1 cellular context compared by ENCODE assay signal in the genomic region with DNA sequence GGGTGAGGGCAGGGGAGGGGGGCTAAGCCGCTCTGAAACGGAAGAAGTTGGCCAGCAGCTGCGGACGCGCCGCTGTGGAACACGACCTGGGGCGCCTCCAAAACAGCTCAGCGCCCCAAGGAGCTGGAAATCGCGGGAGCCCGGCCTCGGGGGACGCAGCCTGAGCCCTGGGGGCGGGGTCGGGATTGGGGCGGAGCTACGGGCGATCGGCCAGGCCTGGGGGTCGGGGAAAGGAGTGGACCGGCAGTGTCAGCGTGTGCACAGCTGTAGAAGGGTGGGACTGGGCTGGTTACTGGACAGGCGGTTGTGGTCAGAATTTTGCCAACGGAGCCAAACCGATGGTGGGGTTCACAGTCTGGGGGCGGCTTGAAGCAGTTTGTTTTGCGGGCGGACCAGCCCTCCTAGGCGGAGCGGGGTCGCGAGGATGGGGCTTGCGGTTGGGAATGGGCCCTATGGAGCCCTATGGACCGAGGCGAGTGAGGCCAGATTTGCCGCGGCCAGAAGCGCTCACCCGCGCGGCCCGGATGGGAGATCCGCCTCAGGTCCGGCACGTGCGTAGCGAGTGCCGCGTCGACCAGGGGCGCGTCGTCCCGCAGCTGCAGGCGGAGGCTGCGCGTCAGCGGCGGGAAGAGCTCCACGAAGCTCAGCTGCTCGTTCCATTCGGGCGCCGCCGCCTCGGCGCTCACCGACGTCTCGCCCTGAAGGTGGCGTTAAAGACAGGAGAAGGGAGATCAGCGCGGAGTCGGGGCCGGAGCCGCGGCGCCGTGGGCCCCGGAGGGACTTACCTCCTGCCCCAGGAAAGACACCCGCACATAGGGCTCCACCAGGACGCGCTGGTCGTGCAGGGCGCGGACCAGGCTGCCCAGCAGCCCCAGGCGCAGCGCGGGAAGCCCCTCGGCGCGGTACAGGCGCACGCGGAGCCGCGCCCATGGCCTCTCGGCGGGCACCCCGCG.
A peak's percentile ranks its signal among the peaks of the same experiment; 100 is the strongest.
TF ChIP-seq lines count a peak whose summit lies in the region.

No MANE protein-coding gene starts in this region.

TF ChIP-seq in K562, 482 proteins besides CTCF, POLR2A, EP300 and RAD21 (continued from another document and continues in another):
- TF ChIP-seq, protein P1, sequence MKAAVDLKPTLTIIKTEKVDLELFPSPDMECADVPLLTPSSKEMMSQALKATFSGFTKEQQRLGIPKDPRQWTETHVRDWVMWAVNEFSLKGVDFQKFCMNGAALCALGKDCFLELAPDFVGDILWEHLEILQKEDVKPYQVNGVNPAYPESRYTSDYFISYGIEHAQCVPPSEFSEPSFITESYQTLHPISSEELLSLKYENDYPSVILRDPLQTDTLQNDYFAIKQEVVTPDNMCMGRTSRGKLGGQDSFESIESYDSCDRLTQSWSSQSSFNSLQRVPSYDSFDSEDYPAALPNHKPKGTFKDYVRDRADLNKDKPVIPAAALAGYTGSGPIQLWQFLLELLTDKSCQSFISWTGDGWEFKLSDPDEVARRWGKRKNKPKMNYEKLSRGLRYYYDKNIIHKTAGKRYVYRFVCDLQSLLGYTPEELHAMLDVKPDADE (conservative IDR thresholded peaks at IDR 0.05; ENCODE audit: control insufficient read depth, low read depth, low read length), result 0 out of 2 replicates have a peak, but pooled peaks have one; percentile 33
- TF ChIP-seq SMAD4 (CRISPR knock-in tag; conservative IDR thresholded peaks at IDR 0.05) (peak; percentile 81), PHF20 (IDR thresholded peaks at IDR 0.05; ENCODE audit: partially characterized antibody) (peak; percentile 44), ELF4 (CRISPR knock-in tag; IDR thresholded peaks at IDR 0.05) (no peak), NFIX (CRISPR knock-in tag; IDR thresholded peaks at IDR 0.05; ENCODE audit: low read depth) (no peak), NFE2L1 (tag; IDR thresholded peaks at IDR 0.05; ENCODE audit: borderline replicate concordance, low read depth) (no peak), RHOXF2B (CRISPR knock-in tag; conservative IDR thresholded peaks at IDR 0.05) (no peak), ATF1 (CRISPR knock-in tag; IDR thresholded peaks at IDR 0.05) (0 out of 2 replicates have a peak, but pooled peaks have one; percentile 31), ATF1 (tag; IDR thresholded peaks at IDR 0.05) (peak; percentile 85), KAT7 (CRISPR knock-in tag; IDR thresholded peaks at IDR 0.05; ENCODE audit: borderline replicate concordance) (no peak), CBX8 (IDR thresholded peaks at IDR 0.05; ENCODE audit: borderline replicate concordance, extremely low read depth, low read depth, low read length, poor library complexity, severe bottlenecking) (no peak), BRCA1 (IDR thresholded peaks at IDR 0.05) (no peak), BRCA1 (CRISPR knock-in tag; IDR thresholded peaks at IDR 0.05) (0 out of 2 replicates have a peak, but pooled peaks have one; percentile 44), ZBTB7A (IDR thresholded peaks at IDR 0.05; ENCODE audit: borderline replicate concordance, control insufficient read depth, low read depth, low read length) (no peak; the same call in 1 of the 2 replicates), ZBTB1 (CRISPR knock-in tag; IDR thresholded peaks at IDR 0.05; ENCODE audit: borderline replicate concordance, low read depth) (peak; percentile 86), RFX7 (CRISPR knock-in tag; IDR thresholded peaks at IDR 0.05) (no peak), ZNF134 (CRISPR knock-in tag; conservative IDR thresholded peaks at IDR 0.05) (no peak), NEUROD1 (IDR thresholded peaks at IDR 0.05; ENCODE audit: borderline replicate concordance, low read depth, low read length, partially characterized antibody) (peak; percentile 20), ELF2 (CRISPR knock-in tag; IDR thresholded peaks at IDR 0.05) (no peak), ZNF133 (CRISPR knock-in tag; IDR thresholded peaks at IDR 0.05) (no peak), SREBF2 (CRISPR knock-in tag; IDR thresholded peaks at IDR 0.05) (no peak), MECOM (CRISPR knock-in tag; IDR thresholded peaks at IDR 0.05) (no peak), ZNF780A (CRISPR knock-in tag; IDR thresholded peaks at IDR 0.05) (no peak), CC2D1A (IDR thresholded peaks at IDR 0.05) (no peak)
- TF ChIP-seq, protein P2, sequence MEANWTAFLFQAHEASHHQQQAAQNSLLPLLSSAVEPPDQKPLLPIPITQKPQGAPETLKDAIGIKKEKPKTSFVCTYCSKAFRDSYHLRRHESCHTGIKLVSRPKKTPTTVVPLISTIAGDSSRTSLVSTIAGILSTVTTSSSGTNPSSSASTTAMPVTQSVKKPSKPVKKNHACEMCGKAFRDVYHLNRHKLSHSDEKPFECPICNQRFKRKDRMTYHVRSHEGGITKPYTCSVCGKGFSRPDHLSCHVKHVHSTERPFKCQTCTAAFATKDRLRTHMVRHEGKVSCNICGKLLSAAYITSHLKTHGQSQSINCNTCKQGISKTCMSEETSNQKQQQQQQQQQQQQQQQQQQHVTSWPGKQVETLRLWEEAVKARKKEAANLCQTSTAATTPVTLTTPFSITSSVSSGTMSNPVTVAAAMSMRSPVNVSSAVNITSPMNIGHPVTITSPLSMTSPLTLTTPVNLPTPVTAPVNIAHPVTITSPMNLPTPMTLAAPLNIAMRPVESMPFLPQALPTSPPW (CRISPR knock-in tag; IDR thresholded peaks at IDR 0.05), result no peak; the same call in 1 of the 2 replicates
- TF ChIP-seq, protein P3, sequence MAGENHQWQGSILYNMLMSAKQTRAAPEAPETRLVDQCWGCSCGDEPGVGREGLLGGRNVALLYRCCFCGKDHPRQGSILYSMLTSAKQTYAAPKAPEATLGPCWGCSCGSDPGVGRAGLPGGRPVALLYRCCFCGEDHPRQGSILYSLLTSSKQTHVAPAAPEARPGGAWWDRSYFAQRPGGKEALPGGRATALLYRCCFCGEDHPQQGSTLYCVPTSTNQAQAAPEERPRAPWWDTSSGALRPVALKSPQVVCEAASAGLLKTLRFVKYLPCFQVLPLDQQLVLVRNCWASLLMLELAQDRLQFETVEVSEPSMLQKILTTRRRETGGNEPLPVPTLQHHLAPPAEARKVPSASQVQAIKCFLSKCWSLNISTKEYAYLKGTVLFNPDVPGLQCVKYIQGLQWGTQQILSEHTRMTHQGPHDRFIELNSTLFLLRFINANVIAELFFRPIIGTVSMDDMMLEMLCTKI (IDR thresholded peaks at IDR 0.05; ENCODE audit: partially characterized antibody), result no peak
- TF ChIP-seq, protein P4, sequence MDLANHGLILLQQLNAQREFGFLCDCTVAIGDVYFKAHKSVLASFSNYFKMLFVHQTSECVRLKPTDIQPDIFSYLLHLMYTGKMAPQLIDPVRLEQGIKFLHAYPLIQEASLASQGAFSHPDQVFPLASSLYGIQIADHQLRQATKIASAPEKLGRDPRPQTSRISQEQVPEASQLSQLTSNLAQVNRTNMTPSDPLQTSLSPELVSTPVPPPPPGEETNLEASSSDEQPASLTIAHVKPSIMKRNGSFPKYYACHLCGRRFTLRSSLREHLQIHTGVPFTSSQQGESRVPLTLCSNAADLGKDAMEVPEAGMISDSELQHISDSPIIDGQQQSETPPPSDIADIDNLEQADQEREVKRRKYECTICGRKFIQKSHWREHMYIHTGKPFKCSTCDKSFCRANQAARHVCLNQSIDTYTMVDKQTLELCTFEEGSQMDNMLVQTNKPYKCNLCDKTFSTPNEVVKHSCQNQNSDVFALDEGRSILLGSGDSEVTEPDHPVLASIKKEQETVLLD (IDR thresholded peaks at IDR 0.05), result no peak
- TF ChIP-seq, protein P5, sequence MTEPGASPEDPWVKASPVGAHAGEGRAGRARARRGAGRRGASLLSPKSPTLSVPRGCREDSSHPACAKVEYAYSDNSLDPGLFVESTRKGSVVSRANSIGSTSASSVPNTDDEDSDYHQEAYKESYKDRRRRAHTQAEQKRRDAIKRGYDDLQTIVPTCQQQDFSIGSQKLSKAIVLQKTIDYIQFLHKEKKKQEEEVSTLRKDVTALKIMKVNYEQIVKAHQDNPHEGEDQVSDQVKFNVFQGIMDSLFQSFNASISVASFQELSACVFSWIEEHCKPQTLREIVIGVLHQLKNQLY (CRISPR knock-in tag; conservative IDR thresholded peaks at IDR 0.05), result peak in 1 of 2 experiments; percentile 95; a peak in 2 of 4 replicates
- TF ChIP-seq, protein P6, sequence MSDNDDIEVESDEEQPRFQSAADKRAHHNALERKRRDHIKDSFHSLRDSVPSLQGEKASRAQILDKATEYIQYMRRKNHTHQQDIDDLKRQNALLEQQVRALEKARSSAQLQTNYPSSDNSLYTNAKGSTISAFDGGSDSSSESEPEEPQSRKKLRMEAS (CRISPR knock-in tag; IDR thresholded peaks at IDR 0.05), result peak; percentile 99
- TF ChIP-seq, protein P7, sequence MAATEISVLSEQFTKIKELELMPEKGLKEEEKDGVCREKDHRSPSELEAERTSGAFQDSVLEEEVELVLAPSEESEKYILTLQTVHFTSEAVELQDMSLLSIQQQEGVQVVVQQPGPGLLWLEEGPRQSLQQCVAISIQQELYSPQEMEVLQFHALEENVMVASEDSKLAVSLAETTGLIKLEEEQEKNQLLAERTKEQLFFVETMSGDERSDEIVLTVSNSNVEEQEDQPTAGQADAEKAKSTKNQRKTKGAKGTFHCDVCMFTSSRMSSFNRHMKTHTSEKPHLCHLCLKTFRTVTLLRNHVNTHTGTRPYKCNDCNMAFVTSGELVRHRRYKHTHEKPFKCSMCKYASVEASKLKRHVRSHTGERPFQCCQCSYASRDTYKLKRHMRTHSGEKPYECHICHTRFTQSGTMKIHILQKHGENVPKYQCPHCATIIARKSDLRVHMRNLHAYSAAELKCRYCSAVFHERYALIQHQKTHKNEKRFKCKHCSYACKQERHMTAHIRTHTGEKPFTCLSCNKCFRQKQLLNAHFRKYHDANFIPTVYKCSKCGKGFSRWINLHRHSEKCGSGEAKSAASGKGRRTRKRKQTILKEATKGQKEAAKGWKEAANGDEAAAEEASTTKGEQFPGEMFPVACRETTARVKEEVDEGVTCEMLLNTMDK (IDR thresholded peaks at IDR 0.05; ENCODE audit: borderline replicate concordance, insufficient read depth, low read depth, low read length, poor library complexity, severe bottlenecking), result peak; percentile 77
- TF ChIP-seq, protein P8, sequence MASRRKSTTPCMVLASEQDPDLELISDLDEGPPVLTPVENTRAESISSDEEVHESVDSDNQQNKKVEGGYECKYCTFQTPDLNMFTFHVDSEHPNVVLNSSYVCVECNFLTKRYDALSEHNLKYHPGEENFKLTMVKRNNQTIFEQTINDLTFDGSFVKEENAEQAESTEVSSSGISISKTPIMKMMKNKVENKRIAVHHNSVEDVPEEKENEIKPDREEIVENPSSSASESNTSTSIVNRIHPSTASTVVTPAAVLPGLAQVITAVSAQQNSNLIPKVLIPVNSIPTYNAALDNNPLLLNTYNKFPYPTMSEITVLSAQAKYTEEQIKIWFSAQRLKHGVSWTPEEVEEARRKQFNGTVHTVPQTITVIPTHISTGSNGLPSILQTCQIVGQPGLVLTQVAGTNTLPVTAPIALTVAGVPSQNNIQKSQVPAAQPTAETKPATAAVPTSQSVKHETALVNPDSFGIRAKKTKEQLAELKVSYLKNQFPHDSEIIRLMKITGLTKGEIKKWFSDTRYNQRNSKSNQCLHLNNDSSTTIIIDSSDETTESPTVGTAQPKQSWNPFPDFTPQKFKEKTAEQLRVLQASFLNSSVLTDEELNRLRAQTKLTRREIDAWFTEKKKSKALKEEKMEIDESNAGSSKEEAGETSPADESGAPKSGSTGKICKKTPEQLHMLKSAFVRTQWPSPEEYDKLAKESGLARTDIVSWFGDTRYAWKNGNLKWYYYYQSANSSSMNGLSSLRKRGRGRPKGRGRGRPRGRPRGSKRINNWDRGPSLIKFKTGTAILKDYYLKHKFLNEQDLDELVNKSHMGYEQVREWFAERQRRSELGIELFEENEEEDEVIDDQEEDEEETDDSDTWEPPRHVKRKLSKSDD (conservative IDR thresholded peaks at IDR 0.05; ENCODE audit: low read length), result no peak
- TF ChIP-seq, protein P9, sequence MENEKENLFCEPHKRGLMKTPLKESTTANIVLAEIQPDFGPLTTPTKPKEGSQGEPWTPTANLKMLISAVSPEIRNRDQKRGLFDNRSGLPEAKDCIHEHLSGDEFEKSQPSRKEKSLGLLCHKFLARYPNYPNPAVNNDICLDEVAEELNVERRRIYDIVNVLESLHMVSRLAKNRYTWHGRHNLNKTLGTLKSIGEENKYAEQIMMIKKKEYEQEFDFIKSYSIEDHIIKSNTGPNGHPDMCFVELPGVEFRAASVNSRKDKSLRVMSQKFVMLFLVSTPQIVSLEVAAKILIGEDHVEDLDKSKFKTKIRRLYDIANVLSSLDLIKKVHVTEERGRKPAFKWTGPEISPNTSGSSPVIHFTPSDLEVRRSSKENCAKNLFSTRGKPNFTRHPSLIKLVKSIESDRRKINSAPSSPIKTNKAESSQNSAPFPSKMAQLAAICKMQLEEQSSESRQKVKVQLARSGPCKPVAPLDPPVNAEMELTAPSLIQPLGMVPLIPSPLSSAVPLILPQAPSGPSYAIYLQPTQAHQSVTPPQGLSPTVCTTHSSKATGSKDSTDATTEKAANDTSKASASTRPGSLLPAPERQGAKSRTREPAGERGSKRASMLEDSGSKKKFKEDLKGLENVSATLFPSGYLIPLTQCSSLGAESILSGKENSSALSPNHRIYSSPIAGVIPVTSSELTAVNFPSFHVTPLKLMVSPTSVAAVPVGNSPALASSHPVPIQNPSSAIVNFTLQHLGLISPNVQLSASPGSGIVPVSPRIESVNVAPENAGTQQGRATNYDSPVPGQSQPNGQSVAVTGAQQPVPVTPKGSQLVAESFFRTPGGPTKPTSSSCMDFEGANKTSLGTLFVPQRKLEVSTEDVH (IDR thresholded peaks at IDR 0.05; ENCODE audit: low read depth, partially characterized antibody), result no peak
- TF ChIP-seq, protein P10, sequence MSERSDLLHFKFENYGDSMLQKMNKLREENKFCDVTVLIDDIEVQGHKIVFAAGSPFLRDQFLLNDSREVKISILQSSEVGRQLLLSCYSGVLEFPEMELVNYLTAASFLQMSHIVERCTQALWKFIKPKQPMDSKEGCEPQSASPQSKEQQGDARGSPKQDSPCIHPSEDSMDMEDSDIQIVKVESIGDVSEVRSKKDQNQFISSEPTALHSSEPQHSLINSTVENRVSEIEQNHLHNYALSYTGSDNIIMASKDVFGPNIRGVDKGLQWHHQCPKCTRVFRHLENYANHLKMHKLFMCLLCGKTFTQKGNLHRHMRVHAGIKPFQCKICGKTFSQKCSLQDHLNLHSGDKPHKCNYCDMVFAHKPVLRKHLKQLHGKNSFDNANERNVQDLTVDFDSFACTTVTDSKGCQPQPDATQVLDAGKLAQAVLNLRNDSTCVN (CRISPR knock-in tag; IDR thresholded peaks at IDR 0.05), result no peak
